In the genomic region with DNA sequence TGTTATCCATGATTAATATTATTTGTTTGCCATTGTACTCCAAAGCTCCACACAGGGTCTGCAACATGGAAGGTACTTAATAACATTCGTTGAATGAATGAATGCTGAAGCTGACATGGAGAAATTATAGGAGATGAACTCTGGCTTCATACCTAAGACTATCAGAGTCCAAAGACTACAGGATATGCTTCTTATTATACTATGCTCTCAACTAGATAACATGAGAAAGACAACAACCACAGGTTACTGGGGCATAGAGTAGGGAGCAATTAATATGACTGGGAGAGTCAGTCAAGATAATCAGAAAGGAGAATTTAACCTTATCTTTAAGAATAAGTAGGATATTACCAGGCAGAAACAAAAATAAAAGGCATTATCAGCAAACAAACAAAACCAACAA, we compare ENCODE assay signal across 7 cellular contexts.
"Had no signal": no experiment of that assay in that cellular context is flagged by ENCODE, and none has a peak within 500 bp of the region (broad histone marks: within the 10 kb centered on the region; RNA-seq: fewer than 3 reads in every experiment).

No MANE protein-coding gene starts in this region.

- FAIRE-seq: G401.6, GM12891, GM12892, GM18507, GM19239 had no signal

- DNase-seq: GDM1, GF-D8 had no signal
